1 cellular context compared by ENCODE assay signal in genomic region chr12:46556105-46556559, GRCh38.
A peak's percentile ranks its signal among the peaks of the same experiment; 100 is the strongest.
TF ChIP-seq lines count a peak whose summit lies in the region.

No MANE protein-coding gene starts in this region.

TF ChIP-seq in K562, 482 proteins besides CTCF, POLR2A, EP300 and RAD21 (continued from another document and continues in another):
- TF ChIP-seq PRDM10 (IDR thresholded peaks at IDR 0.05; ENCODE audit: partially characterized antibody) (no peak), ARID4B (CRISPR knock-in tag; IDR thresholded peaks at IDR 0.05) (no peak), TAF9B (IDR thresholded peaks at IDR 0.05; ENCODE audit: partially characterized antibody) (no peak), ZEB2 (IDR thresholded peaks at IDR 0.05) (no peak), KDM5B (IDR thresholded peaks at IDR 0.05; ENCODE audit: insufficient replicate concordance, low read depth, low read length) (no peak), RUNX1 (IDR thresholded peaks at IDR 0.05; ENCODE audit: low read depth) (no peak), VEZF1 (CRISPR knock-in tag; IDR thresholded peaks at IDR 0.05) (no peak), ZBTB8A (IDR thresholded peaks at IDR 0.05; ENCODE audit: partially characterized antibody) (no peak), MLLT1 (IDR thresholded peaks at IDR 0.05) (no peak), MAFF (IDR thresholded peaks at IDR 0.05; ENCODE audit: low read length) (no peak), KDM2B (CRISPR knock-in tag; IDR thresholded peaks at IDR 0.05) (no peak), STAT6 (CRISPR knock-in tag; IDR thresholded peaks at IDR 0.05) (no peak), CHD7 (IDR thresholded peaks at IDR 0.05; ENCODE audit: low read depth, low read length) (no peak), ZNF124 (CRISPR knock-in tag; IDR thresholded peaks at IDR 0.05) (no peak), ZSCAN29 (IDR thresholded peaks at IDR 0.05) (no peak), SNRNP70 (optimal IDR thresholded peaks at IDR 0.05; ENCODE audit: low read depth, low read length) (no peak), HNRNPLL (IDR thresholded peaks at IDR 0.05; ENCODE audit: low read depth, low read length, poor library complexity, severe bottlenecking) (no peak), ESRRA (IDR thresholded peaks at IDR 0.05; ENCODE audit: borderline replicate concordance, low read depth) (no peak), ZSCAN32 (CRISPR knock-in tag; IDR thresholded peaks at IDR 0.05) (no peak), BRF2 (IDR thresholded peaks at IDR 0.05; ENCODE audit: borderline replicate concordance, insufficient read depth, insufficient read length) (no peak), CTBP1 (IDR thresholded peaks at IDR 0.05; ENCODE audit: borderline replicate concordance) (peak; percentile 19; the same call in 1 of the 2 replicates), ELK3 (CRISPR knock-in tag; IDR thresholded peaks at IDR 0.05) (no peak), MAFG (tag; conservative IDR thresholded peaks at IDR 0.05) (peak; percentile 48)
